20 cellular contexts compared by ENCODE assay signal in genomic region chr3:18840535-18841137, GRCh38.
DNase-seq lines count a peak whose midpoint lies in the region; ATAC-seq, FAIRE-seq and TF ChIP-seq lines count a peak whose summit lies in the region.
"Had no signal": no experiment of that assay in that cellular context is flagged by ENCODE, and none has a peak within 500 bp of the region (broad histone marks: within the 10 kb centered on the region; RNA-seq: fewer than 3 reads in every experiment).

No MANE protein-coding gene starts in this region.

- H3K4me3 ChIP-seq in K562 = no peak overlapping the region
- no peak overlapping the region for H3K4me3 ChIP-seq in breast epithelium

- TF ChIP-seq POLR2A in K562 (conservative IDR thresholded peaks at IDR 0.05) (no peak), breast epithelium (IDR thresholded peaks at IDR 0.05) (no peak)

- H3K27me3 ChIP-seq in K562 (ENCODE audit: control insufficient read depth in 2 of 2, insufficient read depth in 2 of 2, low read length in 2 of 2) (no peaks in the 10 kb centered on the region), breast epithelium (no peaks in the 10 kb centered on the region)
- H3K27me3 ChIP-seq: BE2C had no signal

- H3K27ac ChIP-seq in K562 (ENCODE audit: extremely low read depth, low read depth, low read length) (no peak overlapping the region), breast epithelium (no peak overlapping the region)

- intact Hi-C loops in K562 (cut with micrococcal nuclease) = no loop called here
- intact Hi-C loops in breast epithelium (cut with DNase I; ENCODE audit: low total_unique reads) = no loop called here

- H3K4me3 Mint-ChIP-seq in mesothelial cell of epicardium = no peak overlapping the region
- H3K4me3 Mint-ChIP-seq: CD4-positive, CD25-positive, alpha-beta regulatory T cell; CD8-positive, alpha-beta memory T cell; IgD-negative memory B cell had no signal

- no peak overlapping the region for H3K4me2 ChIP-seq in K562 (ENCODE audit: insufficient read depth, low read length)

- H3K4me1 ChIP-seq in K562 (replicated peaks in 1 of 2; ENCODE audit: control insufficient read depth in 2 of 2, insufficient read depth in 2 of 2, low read length in 2 of 2) (no peaks in the 10 kb centered on the region), breast epithelium (no peaks in the 10 kb centered on the region)
- H3K4me1 ChIP-seq: BE2C had no signal

- in situ Hi-C loops in K562 (cut with MboI) = no loop called here

- H3K36me3 ChIP-seq in K562 (ENCODE audit: control insufficient read depth, insufficient read depth, low read length) = no peaks in the 10 kb centered on the region
- H3K36me3 ChIP-seq in breast epithelium = no peaks in the 10 kb centered on the region
- H3K36me3 ChIP-seq: BE2C had no signal

- no peaks in the 10 kb centered on the region; the same call in 1 of the 2 replicates for H3K9me3 ChIP-seq in K562 (replicated peaks; ENCODE audit: control insufficient read depth, insufficient read depth, low read depth, low read length)
- no peaks in the 10 kb centered on the region for H3K9me3 ChIP-seq in breast epithelium
- H3K9me3 ChIP-seq: BE2C had no signal

- no peak overlapping the region for H3K9ac ChIP-seq in K562 (ENCODE audit: insufficient read depth in 1 of 2, low read depth in 2 of 2, low read length in 2 of 2)

- no peaks in the 10 kb centered on the region for H3K36me3 Mint-ChIP-seq in mesothelial cell of epicardium
- H3K36me3 Mint-ChIP-seq: CD4-positive, CD25-positive, alpha-beta regulatory T cell; CD8-positive, alpha-beta memory T cell; IgD-negative memory B cell had no signal

- FAIRE-seq in K562 (lab: Jason Lieb, UNC) = no peak
- FAIRE-seq: A204.1, D721Med, HepG2 had no signal

- CTCF ChIA-PET in K562 (lab: Yijun Ruan, JAX; ENCODE audit: low intra/inter-chr PET ratio) = no interaction called here
- CTCF ChIA-PET in HEK293T (lab: Yijun Ruan, JAX) = no interaction called here

- TF ChIP-seq RAD21 in K562 (CRISPR knock-in tag; conservative IDR thresholded peaks at IDR 0.05 in 1 of 2, IDR thresholded peaks at IDR 0.05 in 1 of 2) = no peak

- DNase-seq in ELF-1 (ENCODE audit: low read depth, low spot score) (peak; percentile 58), K562 (ENCODE audit: extremely low read depth in 1 of 4, low spot score in 3 of 4) (no peak), mesothelial cell of epicardium (ENCODE audit: low spot score in 2 of 2, unreplicated experiment in 2 of 2) (no peak), Kasumi-1 (lab: John Stamatoyannopoulos, UW) (no peak), breast epithelium (ENCODE audit: low spot score in 2 of 2) (no peak), HEK293T (ENCODE audit: extremely low spot score) (no peak)
- DNase-seq: ACHN; BE2C; C1 segment of cervical spinal cord; CD4-positive, CD25-positive, alpha-beta regulatory T cell; CD8-positive, alpha-beta memory T cell; COR-L47; GDM1; GOT3; H7 had no signal

- no TSS peak for BruUV-seq in K562 (replicated peaks; lab: Mats Ljungman, UMichigan)

- H4K20me1 ChIP-seq in K562 (replicated peaks; ENCODE audit: control insufficient read depth, insufficient read depth, low read length) = no peaks in the 10 kb centered on the region

- no peaks in the 10 kb centered on the region for H3K9me3 Mint-ChIP-seq in mesothelial cell of epicardium
- H3K9me3 Mint-ChIP-seq: CD4-positive, CD25-positive, alpha-beta regulatory T cell; CD8-positive, alpha-beta memory T cell; IgD-negative memory B cell had no signal

- no peak for ATAC-seq in K562
- ATAC-seq: HCT116, HepG2 had no signal

- 0% methylated on average over 3 of the region's 3 CpGs for WGBS in K562 (ENCODE audit: insufficient coverage, low coverage, missing lambda C conversion rate)

- H3K27ac Mint-ChIP-seq in mesothelial cell of epicardium = peak overlapping the region; percentile 26
- H3K27ac Mint-ChIP-seq: CD4-positive, CD25-positive, alpha-beta regulatory T cell; CD8-positive, alpha-beta memory T cell; IgD-negative memory B cell had no signal

- TF ChIP-seq CTCF in K562 (IDR thresholded peaks at IDR 0.05 in 2 of 3, conservative IDR thresholded peaks at IDR 0.05 in 1 of 3; ENCODE audit: insufficient read depth in 2 of 3, low read depth in 1 of 3, low read length in 3 of 3) = no peak
- no peak for TF ChIP-seq CTCF in mesothelial cell of epicardium (IDR thresholded peaks at IDR 0.05; ENCODE audit: unreplicated experiment)
- TF ChIP-seq CTCF in breast epithelium (IDR thresholded peaks at IDR 0.05) = no peak

- no peaks in the 10 kb centered on the region for H3K9me1 ChIP-seq in K562 (ENCODE audit: control insufficient read depth, insufficient read depth, low read length)

- TF ChIP-seq EP300 in K562 (IDR thresholded peaks at IDR 0.05; ENCODE audit: low read length) = no peak

- no peaks in the 10 kb centered on the region for H3K79me2 ChIP-seq in K562 (ENCODE audit: control insufficient read depth, insufficient read depth, low read length)

- POLR2A ChIA-PET in K562 (lab: Yijun Ruan, JAX) (no interaction called here), HEK293T (lab: Yijun Ruan, JAX) (no interaction called here)

- no peaks in the 10 kb centered on the region for H3K27me3 Mint-ChIP-seq in mesothelial cell of epicardium (ENCODE audit: low read depth)
- H3K27me3 Mint-ChIP-seq: CD4-positive, CD25-positive, alpha-beta regulatory T cell; IgD-negative memory B cell had no signal

- no peak overlapping the region for H2AFZ ChIP-seq in K562 (ENCODE audit: low read depth, low read length)

- H3K4me1 Mint-ChIP-seq in mesothelial cell of epicardium = peaks cover 50% of the 10 kb centered on the region

TF ChIP-seq in K562, 482 proteins besides CTCF, POLR2A, EP300 and RAD21:
- no peak for TF ChIP-seq SMARCB1 (IDR thresholded peaks at IDR 0.05; ENCODE audit: insufficient read length, low read depth)
- no peak for TF ChIP-seq FUS (optimal IDR thresholded peaks at IDR 0.05; ENCODE audit: low read depth, low read length)
- TF ChIP-seq FOXA3 (CRISPR knock-in tag; conservative IDR thresholded peaks at IDR 0.05 in 1 of 2, IDR thresholded peaks at IDR 0.05 in 1 of 2) = no peak
- TF ChIP-seq ADNP (tag; IDR thresholded peaks at IDR 0.05) = no peak
- TF ChIP-seq POLR3G (IDR thresholded peaks at IDR 0.05; ENCODE audit: extremely low read depth, insufficient read length, insufficient replicate concordance) = peak; percentile 10
TF ChIP-seq in K562: peak in this region for 1.

TF ChIP-seq in HEK293T, 16 proteins besides CTCF, POLR2A, EP300 and RAD21:
- TF ChIP-seq BHLHE40 (IDR thresholded peaks at IDR 0.05; ENCODE audit: borderline replicate concordance) (no peak), L3MBTL2 (conservative IDR thresholded peaks at IDR 0.05) (no peak), CTBP1 (IDR thresholded peaks at IDR 0.05; ENCODE audit: borderline replicate concordance) (no peak), SP1 (IDR thresholded peaks at IDR 0.05) (no peak), FOXK2 (IDR thresholded peaks at IDR 0.05) (no peak), ARNT (IDR thresholded peaks at IDR 0.05) (no peak), ELF4 (IDR thresholded peaks at IDR 0.05) (no peak), FOXM1 (IDR thresholded peaks at IDR 0.05; ENCODE audit: borderline replicate concordance) (no peak)
